ENCODE assay signal across 17 cellular contexts in the genomic region with DNA sequence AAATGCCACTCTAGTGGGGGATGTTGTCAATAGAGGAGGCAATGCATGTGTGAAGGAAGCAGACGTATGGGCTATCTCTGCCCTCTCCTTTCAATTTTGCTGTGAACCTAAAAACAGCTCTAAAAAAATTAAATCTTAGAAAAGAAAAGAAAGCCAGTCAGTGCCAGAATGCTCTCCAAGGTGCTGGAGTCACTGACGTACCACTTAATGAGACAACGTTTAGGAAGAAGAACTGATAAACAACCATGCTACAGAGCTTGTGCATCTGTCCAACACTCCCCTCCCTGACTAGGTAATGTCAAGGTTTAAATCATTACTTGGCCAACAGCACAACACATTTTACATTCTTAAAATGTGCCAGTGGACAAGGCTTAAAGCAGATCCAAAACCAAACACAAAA. TPM values are rescaled to one million over a fixed set of nuclear protein-coding genes. Genes with fewer than 3 reads are reported as not detected.
DNase-seq lines count a peak whose midpoint lies in the region; ATAC-seq, FAIRE-seq and TF ChIP-seq lines count a peak whose summit lies in the region.
"Had no signal": no experiment of that assay in that cellular context is flagged by ENCODE, and none has a peak within 500 bp of the region (broad histone marks: within the 10 kb centered on the region; RNA-seq: fewer than 3 reads in every experiment).

No MANE protein-coding gene starts in this region.

- WGBS in A549 (ENCODE audit: missing lambda C conversion rate), result 91% methylated on average over 3 of the region's 3 CpGs
- 88% methylated on average over 3 of the region's 3 CpGs for WGBS in GM12878 (ENCODE audit: insufficient coverage, insufficient replicate concordance, low lambda C conversion rate, missing lambda C conversion rate)

- RAD21 ChIA-PET in HCT116 (lab: Charles Lee; ENCODE audit: low non-redundant PET in 1 of 2, low total read pairs in 2 of 2, uncharacterized antibody in 2 of 2, unreplicated experiment in 2 of 2), result no interaction called here
- RAD21 ChIA-PET in GM12878 (lab: Charles Lee; ENCODE audit: unreplicated experiment), result no interaction called here

- TF ChIP-seq EP300 in A549 (IDR thresholded peaks at IDR 0.05) (no peak), GM12878 (IDR thresholded peaks at IDR 0.05; ENCODE audit: borderline replicate concordance in 1 of 2, control insufficient read depth in 1 of 2, low read depth in 2 of 2, low read length in 2 of 2) (no peak)

- POLR2A ChIA-PET in A549 (lab: Yijun Ruan, JAX), result no interaction called here
- POLR2A ChIA-PET in HCT116 (lab: Charles Lee), result no interaction called here
- POLR2A ChIA-PET in GM12878 (lab: Charles Lee), result no interaction called here
- POLR2A ChIA-PET in GM10248 (lab: Yijun Ruan, JAX), result no interaction called here
- POLR2A ChIA-PET in PC-3 (lab: Charles Lee; ENCODE audit: unreplicated experiment), result no interaction called here

- no peak for TF ChIP-seq RAD21 in A549 (conservative IDR thresholded peaks at IDR 0.05 in 1 of 2, IDR thresholded peaks at IDR 0.05 in 1 of 2)
- TF ChIP-seq RAD21 in HCT116 (IDR thresholded peaks at IDR 0.05; ENCODE audit: low read depth), result no peak
- TF ChIP-seq RAD21 in GM12878 (IDR thresholded peaks at IDR 0.05; ENCODE audit: insufficient read depth, low read depth, low read length), result no peak

- H4K20me1 ChIP-seq in HCT116 (ENCODE audit: insufficient read depth) (peaks cover 9% of the 10 kb centered on the region), GM12878 (ENCODE audit: control insufficient read depth, insufficient read depth) (no peaks in the 10 kb centered on the region), PC-3 (ENCODE audit: low read length) (no peaks in the 10 kb centered on the region)

- SMC1A ChIA-PET in GM12878 (lab: Charles Lee; ENCODE audit: uncharacterized antibody, unreplicated experiment), result interaction anchor here (1.0 kb wide), 1 partner anchor 133 kb away, joined by 3 read pairs; no protein-coding TSS in a partner anchor

- no peak for TF ChIP-seq CTCF in A549 (IDR thresholded peaks at IDR 0.05)
- no peak for TF ChIP-seq CTCF in HCT116 (IDR thresholded peaks at IDR 0.05 in 2 of 3, conservative IDR thresholded peaks at IDR 0.05 in 1 of 3; ENCODE audit: borderline replicate concordance in 1 of 3, insufficient read depth in 1 of 3, low read depth in 2 of 3, low read length in 2 of 3)
- no peak for TF ChIP-seq CTCF in GM12878 (IDR thresholded peaks at IDR 0.05 in 2 of 3, conservative IDR thresholded peaks at IDR 0.05 in 1 of 3; ENCODE audit: control insufficient read depth in 2 of 3, extremely low read depth in 1 of 3, insufficient read depth in 1 of 3, low read depth in 3 of 3, low read length in 3 of 3)
- TF ChIP-seq CTCF in GM10248 (IDR thresholded peaks at IDR 0.05; ENCODE audit: control extremely low read depth, extremely low read depth, low read depth, missing control alignments), result no peak
- TF ChIP-seq CTCF in PC-3 (conservative IDR thresholded peaks at IDR 0.05; ENCODE audit: low read depth, low read length), result no peak

- TF ChIP-seq POLR2A in A549 (IDR thresholded peaks at IDR 0.05; ENCODE audit: low read length), result no peak
- no peak for TF ChIP-seq POLR2A in HCT116 (IDR thresholded peaks at IDR 0.05; ENCODE audit: borderline replicate concordance, extremely low read depth, insufficient read depth, insufficient read length)
- TF ChIP-seq POLR2A in GM12878 (IDR thresholded peaks at IDR 0.05; ENCODE audit: low read depth, low read length), result no peak

- no peak overlapping the region for H3K4me2 ChIP-seq in A549
- no peak overlapping the region for H3K4me2 ChIP-seq in HCT116 (ENCODE audit: low read length)
- H3K4me2 ChIP-seq in GM12878 (ENCODE audit: control insufficient read depth, insufficient read depth), result no peak overlapping the region
- no peak overlapping the region for H3K4me2 ChIP-seq in PC-3 (ENCODE audit: low read length)

- no peak overlapping the region for H3K9ac ChIP-seq in HCT116 (ENCODE audit: low read length)
- H3K9ac ChIP-seq in GM12878 (ENCODE audit: control insufficient read depth, insufficient read depth, low read length), result no peak overlapping the region
- H3K9ac ChIP-seq in PC-3 (ENCODE audit: low read length), result no peak overlapping the region

- H3K27ac ChIP-seq in A549 (no peak overlapping the region), HCT116 (ENCODE audit: low read depth, low read length) (no peak overlapping the region), GM12878 (ENCODE audit: control insufficient read depth, insufficient read depth) (no peak overlapping the region), PC-3 (ENCODE audit: low read length) (no peak overlapping the region)
- H3K27ac ChIP-seq: SJSA1 had no signal

- H3K36me3 ChIP-seq in HCT116 (ENCODE audit: control insufficient read depth in 1 of 2, insufficient read depth in 2 of 2, low read length in 2 of 2), result peaks cover 9 to 10% of the 10 kb centered on the region in 2 experiments; a peak in 3 of 4 replicates
- peaks cover 0 to 7% of the 10 kb centered on the region in 2 experiments; a peak in 2 of 4 replicates for H3K36me3 ChIP-seq in GM12878 (ENCODE audit: control insufficient read depth in 2 of 2, insufficient read depth in 2 of 2, low read length in 1 of 2)
- no peaks in the 10 kb centered on the region for H3K36me3 ChIP-seq in PC-3 (ENCODE audit: low read depth, low read length)

- intact Hi-C loops in HCT116 (cut with micrococcal nuclease) (no loop called here), GM12878 (cut with micrococcal nuclease; ENCODE audit: unreplicated experiment) (no loop called here), PC-3 (cut with micrococcal nuclease) (no loop called here)

- DNase-seq in A549 (ENCODE audit: low read depth in 1 of 2, low spot score in 1 of 2) (no peak), HCT116 (ENCODE audit: low read depth, low spot score) (no peak), GM12878 (ENCODE audit: low read depth, low spot score) (no peak), iPS-NIHi11 (ENCODE audit: low spot score) (peak; percentile 30), GM10248 (ENCODE audit: extremely low spot score) (no peak), PC-3 (no peak)
- DNase-seq in activated CD4-positive, CD25-positive, alpha-beta regulatory T cell treated with anti-CD3 and anti-CD28 coated beads, Interleukin-2, amount 50 U/mL, for 72 hours, result no peak
- DNase-seq: CD8-positive, alpha-beta T cell; DND-41; GF-D8; NCI-H1092; NCI-H2107; NCI-H345; NCI-H526 treated with DMSO at 0.1 percent for 48 hours had no signal

- no peak for ATAC-seq in A549
- no peak for ATAC-seq in HCT116
- no peak for ATAC-seq in GM12878
- ATAC-seq in GM21786 (IDR thresholded peaks at IDR 0.05; ENCODE audit: unreplicated experiment), result no peak
- ATAC-seq in PC-3, result no peak
- ATAC-seq: CD8-positive, alpha-beta T cell had no signal

- H3K9me3 ChIP-seq in A549 (no peaks in the 10 kb centered on the region), HCT116 (ENCODE audit: control insufficient read depth in 1 of 2, insufficient read depth in 1 of 2, low read depth in 1 of 2, low read length in 2 of 2) (no peaks in the 10 kb centered on the region), GM12878 (replicated peaks; ENCODE audit: control insufficient read depth, insufficient read depth, low read length) (no peaks in the 10 kb centered on the region), PC-3 (ENCODE audit: low read length) (no peaks in the 10 kb centered on the region)
- H3K9me3 ChIP-seq: HAP-1, SJSA1 had no signal

- H3K79me2 ChIP-seq in HCT116 (ENCODE audit: insufficient read depth, low read length) (peaks cover 50% of the 10 kb centered on the region), GM12878 (ENCODE audit: control insufficient read depth, insufficient read depth, low read length) (peaks cover 15% of the 10 kb centered on the region), PC-3 (ENCODE audit: low read length) (peaks cover 30% of the 10 kb centered on the region)

- H2AFZ ChIP-seq in HCT116 (ENCODE audit: low read depth, low read length, poor library complexity, severe bottlenecking), result no peak overlapping the region
- no peak overlapping the region for H2AFZ ChIP-seq in GM12878 (ENCODE audit: control insufficient read depth, low read depth, low read length)
- no peak overlapping the region for H2AFZ ChIP-seq in PC-3 (ENCODE audit: low read length)

- BruUV-seq in HCT116 (replicated peaks; lab: Mats Ljungman, UMichigan), result no TSS peak
- no TSS peak for BruUV-seq in GM12878 (replicated peaks; lab: Mats Ljungman, UMichigan)
- no TSS peak for BruUV-seq in PC-3 (replicated peaks; lab: Mats Ljungman, UMichigan)

- no peaks in the 10 kb centered on the region for H3K4me1 ChIP-seq in A549
- H3K4me1 ChIP-seq in HCT116 (ENCODE audit: control insufficient read depth in 1 of 2, insufficient read depth in 2 of 2, low read length in 2 of 2), result no peaks in the 10 kb centered on the region
- no peaks in the 10 kb centered on the region for H3K4me1 ChIP-seq in GM12878 (ENCODE audit: control insufficient read depth, insufficient read depth, low read length)
- H3K4me1 ChIP-seq in PC-3 (ENCODE audit: insufficient read depth, low read length), result no peaks in the 10 kb centered on the region
- H3K4me1 ChIP-seq: HAP-1, SJSA1 had no signal

- FAIRE-seq in A549 (lab: Jason Lieb, UNC), result no peak
- FAIRE-seq in GM12878 (lab: Jason Lieb, UNC), result no peak

- H3K27me3 ChIP-seq in HCT116 (ENCODE audit: insufficient read depth, low read length) (no peaks in the 10 kb centered on the region), GM12878 (replicated peaks in 1 of 2; ENCODE audit: control insufficient read depth in 2 of 2, insufficient read depth in 2 of 2, low read length in 1 of 2) (no peaks in the 10 kb centered on the region), PC-3 (ENCODE audit: low read length) (no peaks in the 10 kb centered on the region)
- H3K27me3 ChIP-seq: SJSA1 had no signal

- in situ Hi-C loops in GM12878 (cut with MboI), result no loop called here

- CTCF ChIA-PET in A549 (lab: Yijun Ruan, JAX) (interaction anchor here (0.8 to 1.6 kb wide), 4 partner anchors 12 to 199 kb away, joined by 3 to 5 read pairs (median 4); no protein-coding TSS in a partner anchor), HCT116 (lab: Charles Lee) (interaction anchor here (1.0 kb wide), 1 partner anchor 200 kb away, joined by 3 read pairs; no protein-coding TSS in a partner anchor), GM12878 (lab: Yijun Ruan, JAX) (interaction anchor here (0.7 to 1.4 kb wide), 2 partner anchors 30 to 199 kb away, joined by 3 to 5 read pairs; no protein-coding TSS in a partner anchor), GM10248 (lab: Yijun Ruan, JAX) (interaction anchor here (1.6 kb wide), 1 partner anchor 15 kb away, joined by 5 read pairs; no protein-coding TSS in a partner anchor), PC-3 (lab: Charles Lee) (no interaction called here)

- H3K9me2 ChIP-seq in HCT116 (ENCODE audit: insufficient read depth), result no peaks in the 10 kb centered on the region
- no peaks in the 10 kb centered on the region for H3K9me2 ChIP-seq in PC-3 (replicated peaks; ENCODE audit: low read length)

- H3K4me3 ChIP-seq in A549 (no peak overlapping the region), HCT116 (replicated peaks in 1 of 2; ENCODE audit: low read depth in 1 of 2, low read length in 2 of 2) (no peak overlapping the region), GM12878 (no peak overlapping the region), PC-3 (ENCODE audit: low read length) (no peak overlapping the region)
- H3K4me3 ChIP-seq: HAP-1, SJSA1 had no signal

- no peaks in the 10 kb centered on the region for H3F3A ChIP-seq in PC-3 (ENCODE audit: low read length, unreplicated experiment)

RNA-seq across cellular contexts. Expression of a gene that starts 15.7 kb away (rescaled TPM):
- polyA plus RNA-seq in A549 (2011; rRNA removed) (17.3 and 20.1 TPM in 2 replicates), A549 (2017; fragmentation: RNase III; extraction: RNeasy Plus Mini Kit Qiagen cat#74134 plus additional on column Dnase treatment) (11.3 to 13.3 TPM (median 12.7 TPM) in 3 replicates), GM12878 (2011; rRNA removed) (29.8 and 33.0 TPM in 2 replicates), GM12878 (2014; fragmentation: Illumina TruSeq; extraction: Trizol) (22.4 and 22.7 TPM in 2 replicates), GM12878 (2014; fragmentation: Nextera tagmentation; extraction: Ambion mirVana) (10 to 100 TPM; 13.6 to 14.0 TPM), GM12878 (2014; rRNA removed) (21.5 and 22.1 TPM in 2 replicates), GM12878 (2016; fragmentation: Nextera tagmentation; extraction: Ambion mirVana) (10 to 100 TPM; 13.0 to 14.2 TPM)
- polyA plus RNA-seq in A549 (2012; cell fraction: cytosol; rRNA removed), result 8.7 and 9.8 TPM in 2 replicates
- 9.4 and 36.5 TPM in 2 replicates for polyA plus RNA-seq in A549 (2012; cell fraction: nucleus; rRNA removed)
- 14.4 and 15.7 TPM in 2 replicates for polyA minus RNA-seq in A549 (2011; rRNA and poly(A)+ RNA removed)
- total RNA-seq in HCT116 (2021; ENCODE audit: unreplicated experiment) (30.4 TPM), GM12878 (2014; rRNA removed) (18.1 and 18.2 TPM in 2 replicates), GM12878 (2014; rRNA removed; fragmentation: Illumina TruSeq; extraction: Trizol) (14.6 and 15.2 TPM in 2 replicates), GM12878 (2021) (23.3 and 23.5 TPM in 2 replicates), PC-3 (2014; rRNA removed) (7.8 and 9.7 TPM in 2 replicates)
- polyA plus RNA-seq in HCT116 (2012), result 19.3 and 19.9 TPM in 2 replicates
- total RNA-seq in GM12878 (2013; cell fraction: nucleolus; rRNA removed), result 43.2 and 62.0 TPM in 2 replicates
- 16.9 TPM for polyA plus RNA-seq in GM12878 (2011; ENCODE audit: low read depth)
- 27.3 and 29.8 TPM in 2 replicates for polyA plus RNA-seq in GM12878 (2011; cell fraction: cytosol; rRNA removed)
- polyA plus RNA-seq in GM12878 (2011; cell fraction: nucleus; rRNA removed), result 15.9 and 18.5 TPM in 2 replicates
- 17.3 and 21.9 TPM in 2 replicates for polyA plus RNA-seq in GM12878 (2012)
- 27.2 and 31.7 TPM in 2 replicates for polyA minus RNA-seq in GM12878 (2011; rRNA and poly(A)+ RNA removed)
- 9.1 and 9.6 TPM in 2 replicates for polyA minus RNA-seq in GM12878 (2011; cell fraction: cytosol; rRNA and poly(A)+ RNA removed)
- 15.4 and 23.5 TPM in 2 replicates for polyA minus RNA-seq in GM12878 (2011; cell fraction: nucleus; rRNA and poly(A)+ RNA removed)

RNA-seq across cellular contexts. Expression of a gene that starts 24.8 kb away (rescaled TPM):
- polyA plus RNA-seq in A549 (2011; rRNA removed), result 5.6 and 7.6 TPM in 2 replicates
- polyA plus RNA-seq in A549 (2012; cell fraction: cytosol; rRNA removed), result 6.6 and 10.0 TPM in 2 replicates
- 11.4 and 12.5 TPM in 2 replicates for polyA plus RNA-seq in A549 (2012; cell fraction: nucleus; rRNA removed)
- 13.0 to 16.7 TPM (median 15.3 TPM) in 3 replicates for polyA plus RNA-seq in A549 (2017; fragmentation: RNase III; extraction: RNeasy Plus Mini Kit Qiagen cat#74134 plus additional on column Dnase treatment)
- polyA minus RNA-seq in A549 (2011; rRNA and poly(A)+ RNA removed), result 12.1 and 15.2 TPM in 2 replicates
- 31.7 TPM for total RNA-seq in HCT116 (2021; ENCODE audit: unreplicated experiment)
- polyA plus RNA-seq in HCT116 (2012), result 16.4 and 20.0 TPM in 2 replicates
- 15.2 and 21.1 TPM in 2 replicates for total RNA-seq in GM12878 (2013; cell fraction: nucleolus; rRNA removed)
- 22.1 and 27.2 TPM in 2 replicates for total RNA-seq in GM12878 (2014; rRNA removed)
- total RNA-seq in GM12878 (2014; rRNA removed; fragmentation: Illumina TruSeq; extraction: Trizol), result 9.2 and 9.8 TPM in 2 replicates
- total RNA-seq in GM12878 (2021), result 28.0 and 30.2 TPM in 2 replicates
- 3.9 TPM for polyA plus RNA-seq in GM12878 (2011; ENCODE audit: low read depth)
- polyA plus RNA-seq in GM12878 (2011; rRNA removed), result 2.5 and 5.3 TPM in 2 replicates
- polyA plus RNA-seq in GM12878 (2011; cell fraction: cytosol; rRNA removed), result 8.9 and 10.7 TPM in 2 replicates
- polyA plus RNA-seq in GM12878 (2011; cell fraction: nucleus; rRNA removed), result 6.8 and 8.5 TPM in 2 replicates
- 9.5 and 11.5 TPM in 2 replicates for polyA plus RNA-seq in GM12878 (2012)
- polyA plus RNA-seq in GM12878 (2014; fragmentation: Illumina TruSeq; extraction: Trizol), result 2.5 and 7.1 TPM in 2 replicates
- polyA plus RNA-seq in GM12878 (2014; fragmentation: Nextera tagmentation; extraction: Ambion mirVana), result 1 to 10 TPM; 1.4 to 2.8 TPM
- 14.1 and 18.7 TPM in 2 replicates for polyA plus RNA-seq in GM12878 (2014; rRNA removed)
- polyA plus RNA-seq in GM12878 (2016; fragmentation: Nextera tagmentation; extraction: Ambion mirVana), result 10 to 100 TPM; 16.3 to 20.7 TPM
- 7.5 and 17.2 TPM in 2 replicates for polyA minus RNA-seq in GM12878 (2011; rRNA and poly(A)+ RNA removed)
- polyA minus RNA-seq in GM12878 (2011; cell fraction: cytosol; rRNA and poly(A)+ RNA removed), result 6.5 and 8.5 TPM in 2 replicates
- polyA minus RNA-seq in GM12878 (2011; cell fraction: nucleus; rRNA and poly(A)+ RNA removed), result 12.2 and 16.0 TPM in 2 replicates
- total RNA-seq in PC-3 (2014; rRNA removed), result 24.0 and 26.8 TPM in 2 replicates
